Comparison of ENCODE assay signal across 2 cellular contexts in the genomic region with DNA sequence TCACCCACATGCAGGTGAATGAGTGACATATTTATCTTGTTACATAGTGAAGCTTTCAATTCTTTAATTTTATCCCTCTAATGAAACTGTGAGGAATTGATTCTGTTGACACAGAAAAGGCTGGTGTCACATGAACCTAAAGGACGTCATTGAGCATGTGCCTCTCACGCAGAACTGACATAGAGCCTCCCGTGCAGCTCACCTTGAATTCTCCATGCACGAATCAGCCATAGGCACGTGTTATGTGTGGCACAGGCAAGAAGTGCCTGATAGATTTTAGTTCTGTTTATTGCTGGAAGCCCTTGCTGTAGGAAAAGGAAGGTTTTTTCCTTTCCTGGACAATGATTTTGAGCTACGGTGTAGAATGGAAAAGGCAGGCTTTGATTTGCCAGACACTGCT.
TF ChIP-seq lines count a peak whose summit lies in the region.

No MANE protein-coding gene starts in this region.

TF ChIP-seq in IMR-90, 13 proteins besides CTCF, POLR2A, EP300 and RAD21:
- TF ChIP-seq, protein P1, sequence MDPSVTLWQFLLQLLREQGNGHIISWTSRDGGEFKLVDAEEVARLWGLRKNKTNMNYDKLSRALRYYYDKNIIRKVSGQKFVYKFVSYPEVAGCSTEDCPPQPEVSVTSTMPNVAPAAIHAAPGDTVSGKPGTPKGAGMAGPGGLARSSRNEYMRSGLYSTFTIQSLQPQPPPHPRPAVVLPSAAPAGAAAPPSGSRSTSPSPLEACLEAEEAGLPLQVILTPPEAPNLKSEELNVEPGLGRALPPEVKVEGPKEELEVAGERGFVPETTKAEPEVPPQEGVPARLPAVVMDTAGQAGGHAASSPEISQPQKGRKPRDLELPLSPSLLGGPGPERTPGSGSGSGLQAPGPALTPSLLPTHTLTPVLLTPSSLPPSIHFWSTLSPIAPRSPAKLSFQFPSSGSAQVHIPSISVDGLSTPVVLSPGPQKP (IDR thresholded peaks at IDR 0.05; ENCODE audit: borderline replicate concordance, low read depth, low read length) = no peak
- TF ChIP-seq, protein P2, sequence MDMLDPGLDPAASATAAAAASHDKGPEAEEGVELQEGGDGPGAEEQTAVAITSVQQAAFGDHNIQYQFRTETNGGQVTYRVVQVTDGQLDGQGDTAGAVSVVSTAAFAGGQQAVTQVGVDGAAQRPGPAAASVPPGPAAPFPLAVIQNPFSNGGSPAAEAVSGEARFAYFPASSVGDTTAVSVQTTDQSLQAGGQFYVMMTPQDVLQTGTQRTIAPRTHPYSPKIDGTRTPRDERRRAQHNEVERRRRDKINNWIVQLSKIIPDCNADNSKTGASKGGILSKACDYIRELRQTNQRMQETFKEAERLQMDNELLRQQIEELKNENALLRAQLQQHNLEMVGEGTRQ (IDR thresholded peaks at IDR 0.05; ENCODE audit: low read depth, low read length) = no peak
- TF ChIP-seq NFE2L2 (IDR thresholded peaks at IDR 0.05; ENCODE audit: low read depth, low read length) = no peak
- TF ChIP-seq SMC3 (IDR thresholded peaks at IDR 0.05; ENCODE audit: low read depth, low read length) = no peak
- TF ChIP-seq BHLHE40 (IDR thresholded peaks at IDR 0.05; ENCODE audit: low read depth, low read length) = no peak
- no peak for TF ChIP-seq MAZ (IDR thresholded peaks at IDR 0.05; ENCODE audit: borderline replicate concordance, low read depth, low read length)
- no peak for TF ChIP-seq RFX5 (IDR thresholded peaks at IDR 0.05; ENCODE audit: low read depth, low read length)
- no peak for TF ChIP-seq CHD1 (IDR thresholded peaks at IDR 0.05; ENCODE audit: low read depth, low read length)
- no peak for TF ChIP-seq FOS (IDR thresholded peaks at IDR 0.05; ENCODE audit: low read depth, low read length)
- no peak for TF ChIP-seq CEBPB (IDR thresholded peaks at IDR 0.05; ENCODE audit: low read depth, low read length)
- TF ChIP-seq RCOR1 (IDR thresholded peaks at IDR 0.05; ENCODE audit: insufficient replicate concordance, low read length) = no peak
- no peak for TF ChIP-seq MAFK (IDR thresholded peaks at IDR 0.05; ENCODE audit: low read depth, low read length)
- TF ChIP-seq MXI1 (IDR thresholded peaks at IDR 0.05; ENCODE audit: borderline replicate concordance, low read depth, low read length) = no peak

TF ChIP-seq in GM12891, 5 proteins besides CTCF, POLR2A, EP300 and RAD21:
- TF ChIP-seq SPI1 (IDR thresholded peaks at IDR 0.05; ENCODE audit: low read depth, low read length) = no peak
- TF ChIP-seq POLR2AphosphoS5 (IDR thresholded peaks at IDR 0.05; ENCODE audit: low read depth, low read length) = no peak
- TF ChIP-seq TAF1 (IDR thresholded peaks at IDR 0.05; ENCODE audit: low read depth, low read length) = no peak
- no peak for TF ChIP-seq PAX5 (IDR thresholded peaks at IDR 0.05; ENCODE audit: insufficient read depth, low read length, severe bottlenecking)
- TF ChIP-seq POU2F2 (IDR thresholded peaks at IDR 0.05; ENCODE audit: low read depth, low read length) = no peak
